Comparison of ENCODE assay signal across 1 cellular context in the genomic region with DNA sequence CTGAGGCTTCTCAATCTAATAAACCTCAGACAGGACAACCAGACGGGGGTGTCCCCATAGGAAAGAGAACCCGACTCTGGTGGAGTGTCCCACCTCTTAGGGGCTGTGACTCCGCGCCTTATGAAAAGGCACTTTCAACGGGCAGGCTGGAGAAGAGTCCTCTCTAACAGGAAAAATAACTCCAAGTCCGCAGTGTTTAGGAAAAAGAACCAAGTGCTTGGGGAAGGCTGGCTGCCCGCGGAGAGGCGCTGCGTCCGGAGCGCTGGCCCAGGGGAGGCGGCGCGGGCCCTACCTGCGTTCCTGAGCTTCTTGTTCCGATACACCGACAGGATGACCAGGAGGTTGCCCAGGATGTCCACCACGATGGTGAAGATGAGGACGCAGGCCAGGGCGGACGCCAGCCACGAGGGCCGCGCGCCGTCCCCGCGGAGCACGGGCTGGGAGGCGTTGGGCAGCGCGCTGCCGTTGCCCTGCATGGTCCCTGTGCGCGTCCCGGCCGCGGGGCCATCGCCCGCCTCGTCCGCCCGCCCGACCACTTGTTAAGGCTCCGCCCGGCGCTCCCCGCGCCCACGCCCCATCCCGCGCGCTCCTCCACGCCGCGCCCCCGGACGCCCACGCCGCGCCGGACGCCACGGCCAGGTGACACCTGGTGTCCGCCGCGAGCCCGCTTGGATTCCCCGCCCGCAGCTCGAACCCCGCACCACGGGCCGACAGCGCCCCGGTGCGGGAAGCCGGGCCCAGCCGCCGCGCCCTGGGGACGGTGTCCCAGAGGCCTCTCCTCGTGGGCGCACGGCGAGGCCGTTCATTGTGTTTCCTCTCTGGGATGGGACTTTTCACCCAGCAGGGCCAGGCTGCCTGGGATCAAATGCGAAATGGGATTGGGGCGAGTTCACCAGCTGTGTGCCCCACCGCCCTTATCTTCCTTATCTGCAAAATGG.
TF ChIP-seq lines count a peak whose summit lies in the region.

A gene (minus strand): TSS at position 678 of the 938 bp plus-strand sequence. CDS start 202 bp downstream, at position 476.

TF ChIP-seq in HepG2, 621 proteins besides CTCF, POLR2A, EP300 and RAD21 (continued from another document and continues in another):
- TF ChIP-seq, protein P1, sequence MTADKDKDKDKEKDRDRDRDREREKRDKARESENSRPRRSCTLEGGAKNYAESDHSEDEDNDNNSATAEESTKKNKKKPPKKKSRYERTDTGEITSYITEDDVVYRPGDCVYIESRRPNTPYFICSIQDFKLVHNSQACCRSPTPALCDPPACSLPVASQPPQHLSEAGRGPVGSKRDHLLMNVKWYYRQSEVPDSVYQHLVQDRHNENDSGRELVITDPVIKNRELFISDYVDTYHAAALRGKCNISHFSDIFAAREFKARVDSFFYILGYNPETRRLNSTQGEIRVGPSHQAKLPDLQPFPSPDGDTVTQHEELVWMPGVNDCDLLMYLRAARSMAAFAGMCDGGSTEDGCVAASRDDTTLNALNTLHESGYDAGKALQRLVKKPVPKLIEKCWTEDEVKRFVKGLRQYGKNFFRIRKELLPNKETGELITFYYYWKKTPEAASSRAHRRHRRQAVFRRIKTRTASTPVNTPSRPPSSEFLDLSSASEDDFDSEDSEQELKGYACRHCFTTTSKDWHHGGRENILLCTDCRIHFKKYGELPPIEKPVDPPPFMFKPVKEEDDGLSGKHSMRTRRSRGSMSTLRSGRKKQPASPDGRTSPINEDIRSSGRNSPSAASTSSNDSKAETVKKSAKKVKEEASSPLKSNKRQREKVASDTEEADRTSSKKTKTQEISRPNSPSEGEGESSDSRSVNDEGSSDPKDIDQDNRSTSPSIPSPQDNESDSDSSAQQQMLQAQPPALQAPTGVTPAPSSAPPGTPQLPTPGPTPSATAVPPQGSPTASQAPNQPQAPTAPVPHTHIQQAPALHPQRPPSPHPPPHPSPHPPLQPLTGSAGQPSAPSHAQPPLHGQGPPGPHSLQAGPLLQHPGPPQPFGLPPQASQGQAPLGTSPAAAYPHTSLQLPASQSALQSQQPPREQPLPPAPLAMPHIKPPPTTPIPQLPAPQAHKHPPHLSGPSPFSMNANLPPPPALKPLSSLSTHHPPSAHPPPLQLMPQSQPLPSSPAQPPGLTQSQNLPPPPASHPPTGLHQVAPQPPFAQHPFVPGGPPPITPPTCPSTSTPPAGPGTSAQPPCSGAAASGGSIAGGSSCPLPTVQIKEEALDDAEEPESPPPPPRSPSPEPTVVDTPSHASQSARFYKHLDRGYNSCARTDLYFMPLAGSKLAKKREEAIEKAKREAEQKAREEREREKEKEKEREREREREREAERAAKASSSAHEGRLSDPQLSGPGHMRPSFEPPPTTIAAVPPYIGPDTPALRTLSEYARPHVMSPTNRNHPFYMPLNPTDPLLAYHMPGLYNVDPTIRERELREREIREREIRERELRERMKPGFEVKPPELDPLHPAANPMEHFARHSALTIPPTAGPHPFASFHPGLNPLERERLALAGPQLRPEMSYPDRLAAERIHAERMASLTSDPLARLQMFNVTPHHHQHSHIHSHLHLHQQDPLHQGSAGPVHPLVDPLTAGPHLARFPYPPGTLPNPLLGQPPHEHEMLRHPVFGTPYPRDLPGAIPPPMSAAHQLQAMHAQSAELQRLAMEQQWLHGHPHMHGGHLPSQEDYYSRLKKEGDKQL (CRISPR knock-in tag; IDR thresholded peaks at IDR 0.05; ENCODE audit: low read depth): no peak
- TF ChIP-seq, protein P2, sequence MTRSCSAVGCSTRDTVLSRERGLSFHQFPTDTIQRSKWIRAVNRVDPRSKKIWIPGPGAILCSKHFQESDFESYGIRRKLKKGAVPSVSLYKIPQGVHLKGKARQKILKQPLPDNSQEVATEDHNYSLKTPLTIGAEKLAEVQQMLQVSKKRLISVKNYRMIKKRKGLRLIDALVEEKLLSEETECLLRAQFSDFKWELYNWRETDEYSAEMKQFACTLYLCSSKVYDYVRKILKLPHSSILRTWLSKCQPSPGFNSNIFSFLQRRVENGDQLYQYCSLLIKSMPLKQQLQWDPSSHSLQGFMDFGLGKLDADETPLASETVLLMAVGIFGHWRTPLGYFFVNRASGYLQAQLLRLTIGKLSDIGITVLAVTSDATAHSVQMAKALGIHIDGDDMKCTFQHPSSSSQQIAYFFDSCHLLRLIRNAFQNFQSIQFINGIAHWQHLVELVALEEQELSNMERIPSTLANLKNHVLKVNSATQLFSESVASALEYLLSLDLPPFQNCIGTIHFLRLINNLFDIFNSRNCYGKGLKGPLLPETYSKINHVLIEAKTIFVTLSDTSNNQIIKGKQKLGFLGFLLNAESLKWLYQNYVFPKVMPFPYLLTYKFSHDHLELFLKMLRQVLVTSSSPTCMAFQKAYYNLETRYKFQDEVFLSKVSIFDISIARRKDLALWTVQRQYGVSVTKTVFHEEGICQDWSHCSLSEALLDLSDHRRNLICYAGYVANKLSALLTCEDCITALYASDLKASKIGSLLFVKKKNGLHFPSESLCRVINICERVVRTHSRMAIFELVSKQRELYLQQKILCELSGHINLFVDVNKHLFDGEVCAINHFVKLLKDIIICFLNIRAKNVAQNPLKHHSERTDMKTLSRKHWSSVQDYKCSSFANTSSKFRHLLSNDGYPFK (CRISPR knock-in tag; IDR thresholded peaks at IDR 0.05; ENCODE audit: borderline replicate concordance): no peak
- TF ChIP-seq SKI (IDR thresholded peaks at IDR 0.05; ENCODE audit: partially characterized antibody) (no peak), ZKSCAN1 (IDR thresholded peaks at IDR 0.05; ENCODE audit: low read length) (no peak), GABPA (IDR thresholded peaks at IDR 0.05; ENCODE audit: low read depth, low read length) (no peak; the same call in 1 of the 2 replicates), GABPA (CRISPR knock-in tag; IDR thresholded peaks at IDR 0.05; ENCODE audit: low read depth) (no peak), SALL1 (CRISPR knock-in tag; IDR thresholded peaks at IDR 0.05) (no peak), ZNF20 (CRISPR knock-in tag; IDR thresholded peaks at IDR 0.05) (no peak), MBNL3 (CRISPR knock-in tag; conservative IDR thresholded peaks at IDR 0.05) (no peak), ZNF547 (CRISPR knock-in tag; IDR thresholded peaks at IDR 0.05) (no peak), EED (CRISPR knock-in tag; IDR thresholded peaks at IDR 0.05) (no peak; the same call in 1 of the 2 replicates), KMT2B (CRISPR knock-in tag; IDR thresholded peaks at IDR 0.05) (no peak), ZNF432 (CRISPR knock-in tag; IDR thresholded peaks at IDR 0.05; ENCODE audit: borderline replicate concordance) (no peak), NR3C1 (CRISPR knock-in tag; IDR thresholded peaks at IDR 0.05) (no peak), ATF7 (IDR thresholded peaks at IDR 0.05) (no peak), ATF7 (CRISPR knock-in tag; IDR thresholded peaks at IDR 0.05) (no peak), HNRNPLL (IDR thresholded peaks at IDR 0.05; ENCODE audit: low read depth, low read length, poor library complexity, severe bottlenecking) (peak; percentile 71), CBX5 (CRISPR knock-in tag; IDR thresholded peaks at IDR 0.05; ENCODE audit: borderline replicate concordance) (no peak), ZNF766 (CRISPR knock-in tag; IDR thresholded peaks at IDR 0.05; ENCODE audit: borderline replicate concordance) (no peak), ZSCAN29 (CRISPR knock-in tag; conservative IDR thresholded peaks at IDR 0.05) (no peak), MTA1 (CRISPR knock-in tag; IDR thresholded peaks at IDR 0.05; ENCODE audit: borderline replicate concordance) (no peak), ZNF501 (CRISPR knock-in tag; IDR thresholded peaks at IDR 0.05) (no peak), PHF8 (CRISPR knock-in tag; IDR thresholded peaks at IDR 0.05) (no peak), GFI1 (CRISPR knock-in tag; IDR thresholded peaks at IDR 0.05; ENCODE audit: borderline replicate concordance) (no peak), ZNF333 (CRISPR knock-in tag; IDR thresholded peaks at IDR 0.05; ENCODE audit: borderline replicate concordance) (no peak), RARG (CRISPR knock-in tag; IDR thresholded peaks at IDR 0.05; ENCODE audit: low read depth) (no peak), KAT8 (CRISPR knock-in tag; IDR thresholded peaks at IDR 0.05) (no peak), ZNF737 (CRISPR knock-in tag; IDR thresholded peaks at IDR 0.05; ENCODE audit: borderline replicate concordance) (no peak), HES4 (CRISPR knock-in tag; IDR thresholded peaks at IDR 0.05; ENCODE audit: borderline replicate concordance) (no peak)
- TF ChIP-seq, protein P3, sequence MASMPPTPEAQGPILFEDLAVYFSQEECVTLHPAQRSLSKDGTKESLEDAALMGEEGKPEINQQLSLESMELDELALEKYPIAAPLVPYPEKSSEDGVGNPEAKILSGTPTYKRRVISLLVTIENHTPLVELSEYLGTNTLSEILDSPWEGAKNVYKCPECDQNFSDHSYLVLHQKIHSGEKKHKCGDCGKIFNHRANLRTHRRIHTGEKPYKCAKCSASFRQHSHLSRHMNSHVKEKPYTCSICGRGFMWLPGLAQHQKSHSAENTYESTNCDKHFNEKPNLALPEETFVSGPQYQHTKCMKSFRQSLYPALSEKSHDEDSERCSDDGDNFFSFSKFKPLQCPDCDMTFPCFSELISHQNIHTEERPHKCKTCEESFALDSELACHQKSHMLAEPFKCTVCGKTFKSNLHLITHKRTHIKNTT (CRISPR knock-in tag; IDR thresholded peaks at IDR 0.05): no peak
- TF ChIP-seq, protein P4, sequence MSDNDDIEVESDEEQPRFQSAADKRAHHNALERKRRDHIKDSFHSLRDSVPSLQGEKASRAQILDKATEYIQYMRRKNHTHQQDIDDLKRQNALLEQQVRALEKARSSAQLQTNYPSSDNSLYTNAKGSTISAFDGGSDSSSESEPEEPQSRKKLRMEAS (IDR thresholded peaks at IDR 0.05): peak; percentile 29; the same call in 1 of the 2 replicates
- TF ChIP-seq, protein P5, sequence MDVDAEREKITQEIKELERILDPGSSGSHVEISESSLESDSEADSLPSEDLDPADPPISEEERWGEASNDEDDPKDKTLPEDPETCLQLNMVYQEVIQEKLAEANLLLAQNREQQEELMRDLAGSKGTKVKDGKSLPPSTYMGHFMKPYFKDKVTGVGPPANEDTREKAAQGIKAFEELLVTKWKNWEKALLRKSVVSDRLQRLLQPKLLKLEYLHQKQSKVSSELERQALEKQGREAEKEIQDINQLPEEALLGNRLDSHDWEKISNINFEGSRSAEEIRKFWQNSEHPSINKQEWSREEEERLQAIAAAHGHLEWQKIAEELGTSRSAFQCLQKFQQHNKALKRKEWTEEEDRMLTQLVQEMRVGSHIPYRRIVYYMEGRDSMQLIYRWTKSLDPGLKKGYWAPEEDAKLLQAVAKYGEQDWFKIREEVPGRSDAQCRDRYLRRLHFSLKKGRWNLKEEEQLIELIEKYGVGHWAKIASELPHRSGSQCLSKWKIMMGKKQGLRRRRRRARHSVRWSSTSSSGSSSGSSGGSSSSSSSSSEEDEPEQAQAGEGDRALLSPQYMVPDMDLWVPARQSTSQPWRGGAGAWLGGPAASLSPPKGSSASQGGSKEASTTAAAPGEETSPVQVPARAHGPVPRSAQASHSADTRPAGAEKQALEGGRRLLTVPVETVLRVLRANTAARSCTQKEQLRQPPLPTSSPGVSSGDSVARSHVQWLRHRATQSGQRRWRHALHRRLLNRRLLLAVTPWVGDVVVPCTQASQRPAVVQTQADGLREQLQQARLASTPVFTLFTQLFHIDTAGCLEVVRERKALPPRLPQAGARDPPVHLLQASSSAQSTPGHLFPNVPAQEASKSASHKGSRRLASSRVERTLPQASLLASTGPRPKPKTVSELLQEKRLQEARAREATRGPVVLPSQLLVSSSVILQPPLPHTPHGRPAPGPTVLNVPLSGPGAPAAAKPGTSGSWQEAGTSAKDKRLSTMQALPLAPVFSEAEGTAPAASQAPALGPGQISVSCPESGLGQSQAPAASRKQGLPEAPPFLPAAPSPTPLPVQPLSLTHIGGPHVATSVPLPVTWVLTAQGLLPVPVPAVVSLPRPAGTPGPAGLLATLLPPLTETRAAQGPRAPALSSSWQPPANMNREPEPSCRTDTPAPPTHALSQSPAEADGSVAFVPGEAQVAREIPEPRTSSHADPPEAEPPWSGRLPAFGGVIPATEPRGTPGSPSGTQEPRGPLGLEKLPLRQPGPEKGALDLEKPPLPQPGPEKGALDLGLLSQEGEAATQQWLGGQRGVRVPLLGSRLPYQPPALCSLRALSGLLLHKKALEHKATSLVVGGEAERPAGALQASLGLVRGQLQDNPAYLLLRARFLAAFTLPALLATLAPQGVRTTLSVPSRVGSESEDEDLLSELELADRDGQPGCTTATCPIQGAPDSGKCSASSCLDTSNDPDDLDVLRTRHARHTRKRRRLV (CRISPR knock-in tag; IDR thresholded peaks at IDR 0.05): no peak
- TF ChIP-seq, protein P6, sequence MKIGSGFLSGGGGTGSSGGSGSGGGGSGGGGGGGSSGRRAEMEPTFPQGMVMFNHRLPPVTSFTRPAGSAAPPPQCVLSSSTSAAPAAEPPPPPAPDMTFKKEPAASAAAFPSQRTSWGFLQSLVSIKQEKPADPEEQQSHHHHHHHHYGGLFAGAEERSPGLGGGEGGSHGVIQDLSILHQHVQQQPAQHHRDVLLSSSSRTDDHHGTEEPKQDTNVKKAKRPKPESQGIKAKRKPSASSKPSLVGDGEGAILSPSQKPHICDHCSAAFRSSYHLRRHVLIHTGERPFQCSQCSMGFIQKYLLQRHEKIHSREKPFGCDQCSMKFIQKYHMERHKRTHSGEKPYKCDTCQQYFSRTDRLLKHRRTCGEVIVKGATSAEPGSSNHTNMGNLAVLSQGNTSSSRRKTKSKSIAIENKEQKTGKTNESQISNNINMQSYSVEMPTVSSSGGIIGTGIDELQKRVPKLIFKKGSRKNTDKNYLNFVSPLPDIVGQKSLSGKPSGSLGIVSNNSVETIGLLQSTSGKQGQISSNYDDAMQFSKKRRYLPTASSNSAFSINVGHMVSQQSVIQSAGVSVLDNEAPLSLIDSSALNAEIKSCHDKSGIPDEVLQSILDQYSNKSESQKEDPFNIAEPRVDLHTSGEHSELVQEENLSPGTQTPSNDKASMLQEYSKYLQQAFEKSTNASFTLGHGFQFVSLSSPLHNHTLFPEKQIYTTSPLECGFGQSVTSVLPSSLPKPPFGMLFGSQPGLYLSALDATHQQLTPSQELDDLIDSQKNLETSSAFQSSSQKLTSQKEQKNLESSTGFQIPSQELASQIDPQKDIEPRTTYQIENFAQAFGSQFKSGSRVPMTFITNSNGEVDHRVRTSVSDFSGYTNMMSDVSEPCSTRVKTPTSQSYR (CRISPR knock-in tag; IDR thresholded peaks at IDR 0.05; ENCODE audit: borderline replicate concordance): no peak
- TF ChIP-seq, protein P7, sequence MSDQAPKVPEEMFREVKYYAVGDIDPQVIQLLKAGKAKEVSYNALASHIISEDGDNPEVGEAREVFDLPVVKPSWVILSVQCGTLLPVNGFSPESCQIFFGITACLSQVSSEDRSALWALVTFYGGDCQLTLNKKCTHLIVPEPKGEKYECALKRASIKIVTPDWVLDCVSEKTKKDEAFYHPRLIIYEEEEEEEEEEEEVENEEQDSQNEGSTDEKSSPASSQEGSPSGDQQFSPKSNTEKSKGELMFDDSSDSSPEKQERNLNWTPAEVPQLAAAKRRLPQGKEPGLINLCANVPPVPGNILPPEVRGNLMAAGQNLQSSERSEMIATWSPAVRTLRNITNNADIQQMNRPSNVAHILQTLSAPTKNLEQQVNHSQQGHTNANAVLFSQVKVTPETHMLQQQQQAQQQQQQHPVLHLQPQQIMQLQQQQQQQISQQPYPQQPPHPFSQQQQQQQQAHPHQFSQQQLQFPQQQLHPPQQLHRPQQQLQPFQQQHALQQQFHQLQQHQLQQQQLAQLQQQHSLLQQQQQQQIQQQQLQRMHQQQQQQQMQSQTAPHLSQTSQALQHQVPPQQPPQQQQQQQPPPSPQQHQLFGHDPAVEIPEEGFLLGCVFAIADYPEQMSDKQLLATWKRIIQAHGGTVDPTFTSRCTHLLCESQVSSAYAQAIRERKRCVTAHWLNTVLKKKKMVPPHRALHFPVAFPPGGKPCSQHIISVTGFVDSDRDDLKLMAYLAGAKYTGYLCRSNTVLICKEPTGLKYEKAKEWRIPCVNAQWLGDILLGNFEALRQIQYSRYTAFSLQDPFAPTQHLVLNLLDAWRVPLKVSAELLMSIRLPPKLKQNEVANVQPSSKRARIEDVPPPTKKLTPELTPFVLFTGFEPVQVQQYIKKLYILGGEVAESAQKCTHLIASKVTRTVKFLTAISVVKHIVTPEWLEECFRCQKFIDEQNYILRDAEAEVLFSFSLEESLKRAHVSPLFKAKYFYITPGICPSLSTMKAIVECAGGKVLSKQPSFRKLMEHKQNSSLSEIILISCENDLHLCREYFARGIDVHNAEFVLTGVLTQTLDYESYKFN (CRISPR knock-in tag; conservative IDR thresholded peaks at IDR 0.05): no peak
